In the genomic region with DNA sequence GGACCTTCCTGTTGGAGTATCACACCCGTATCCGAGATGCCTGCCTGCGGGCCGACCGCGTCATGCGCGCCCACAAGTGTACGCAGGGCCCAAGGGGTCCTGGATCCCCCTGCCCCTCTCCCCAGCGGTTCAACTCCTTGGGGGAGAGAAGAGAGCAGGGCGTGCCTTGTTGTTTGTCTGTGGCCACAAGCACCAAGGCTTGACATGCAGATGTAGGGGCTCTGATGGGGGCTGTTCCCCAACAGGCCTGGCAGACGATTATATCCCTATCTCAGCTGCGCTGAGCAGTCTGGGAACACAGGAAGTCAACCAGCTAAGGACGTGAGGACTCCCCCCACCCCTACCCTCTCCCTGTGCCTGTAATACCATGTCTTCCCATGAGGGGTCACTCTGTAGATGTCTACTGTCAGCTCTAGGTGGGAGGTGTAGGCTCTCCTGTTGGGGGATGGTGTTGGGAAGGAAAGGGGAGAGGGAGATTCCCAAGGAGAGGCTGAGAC, we compare ENCODE assay signal across 9 cellular contexts. TPM values are rescaled to one million over a fixed set of nuclear protein-coding genes. Genes with fewer than 3 reads are reported as not detected.
DNase-seq lines count a peak whose midpoint lies in the region; ATAC-seq and TF ChIP-seq lines count a peak whose summit lies in the region.
"Had no signal": no experiment of that assay in that cellular context is flagged by ENCODE, and none has a peak within 500 bp of the region (broad histone marks: within the 10 kb centered on the region; RNA-seq: fewer than 3 reads in every experiment).

No MANE protein-coding gene starts in this region.

- no peak overlapping the region for H4K8ac ChIP-seq in trophoblast cell (ENCODE audit: low read depth, low read length)

- no peak overlapping the region for H4K12ac ChIP-seq in trophoblast cell (ENCODE audit: low read depth, low read length)

- no CpG with 5 or more reads among the region's 14 CpGs for WGBS in trophoblast cell (ENCODE audit: extremely low coverage, insufficient coverage, insufficient read length)

- no peaks in the 10 kb centered on the region for H3K9me3 ChIP-seq in cardiac muscle cell (ENCODE audit: low read depth)
- no peaks in the 10 kb centered on the region for H3K9me3 ChIP-seq in RWPE2 (ENCODE audit: severe bottlenecking)
- H3K9me3 ChIP-seq in trophoblast cell (ENCODE audit: insufficient read depth, low read depth, low read length) = peaks cover 7% of the 10 kb centered on the region

- no peak overlapping the region for H3K4me2 ChIP-seq in trophoblast cell (ENCODE audit: low read length)

- H4K91ac ChIP-seq in trophoblast cell (ENCODE audit: low read depth, low read length) = no peak overlapping the region

- no peak overlapping the region for H2AFZ ChIP-seq in trophoblast cell (ENCODE audit: insufficient read depth, low read length, poor library complexity)

- peaks cover 12% of the 10 kb centered on the region for H3K4me1 Mint-ChIP-seq in type B pancreatic cell (ENCODE audit: unreplicated experiment)

- no peaks in the 10 kb centered on the region for H3K27me3 ChIP-seq in cardiac muscle cell
- H3K27me3 ChIP-seq in RWPE2 (ENCODE audit: insufficient read depth, poor library complexity, severe bottlenecking) = no peaks in the 10 kb centered on the region
- no peaks in the 10 kb centered on the region for H3K27me3 ChIP-seq in trophoblast cell (ENCODE audit: insufficient read depth, low read length)

- H3K36me3 ChIP-seq in cardiac muscle cell (peaks cover 33% of the 10 kb centered on the region), RWPE2 (ENCODE audit: low read depth) (peaks cover 33% of the 10 kb centered on the region), trophoblast cell (ENCODE audit: control insufficient read depth in 1 of 2, insufficient read depth in 2 of 2, low read length in 2 of 2) (peaks cover 47 to 52% of the 10 kb centered on the region in 2 experiments)

- no peak overlapping the region for H3K4me3 ChIP-seq in cardiac muscle cell
- H3K4me3 ChIP-seq in RWPE2 (ENCODE audit: severe bottlenecking) = no peak overlapping the region
- no peak overlapping the region for H3K4me3 ChIP-seq in fibroblast of mammary gland (ENCODE audit: control insufficient read depth, low read depth, low read length)
- no peak overlapping the region for H3K4me3 ChIP-seq in trophoblast cell (ENCODE audit: low read depth, low read length)
- H3K4me3 ChIP-seq: SK-N-MC had no signal

- no peak overlapping the region for H2BK120ac ChIP-seq in trophoblast cell (ENCODE audit: insufficient read depth, low read length, poor library complexity)

- no peak overlapping the region for H2BK12ac ChIP-seq in trophoblast cell (ENCODE audit: low read length)

- H3K27ac ChIP-seq in cardiac muscle cell = no peak overlapping the region
- H3K27ac ChIP-seq in RWPE2 (ENCODE audit: poor library complexity, severe bottlenecking) = no peak overlapping the region
- no peak overlapping the region for H3K27ac ChIP-seq in trophoblast cell (ENCODE audit: low read depth, low read length)

- no peak overlapping the region for H3K9ac ChIP-seq in trophoblast cell (ENCODE audit: low read length)

- no peak overlapping the region for H3K18ac ChIP-seq in trophoblast cell (ENCODE audit: low read length)

- H3K9me3 Mint-ChIP-seq in type B pancreatic cell = no peaks in the 10 kb centered on the region

- H2BK5ac ChIP-seq in trophoblast cell (ENCODE audit: low read depth, low read length, poor library complexity) = no peak overlapping the region

- intact Hi-C loops in Right ventricle myocardium superior (cut with DNase I) = no loop called here

- H3K4ac ChIP-seq in trophoblast cell (ENCODE audit: low read depth, low read length) = no peak overlapping the region

- no peak overlapping the region for H2AK5ac ChIP-seq in trophoblast cell (ENCODE audit: low read length)

- no peak overlapping the region for H3K23ac ChIP-seq in trophoblast cell (ENCODE audit: low read length)

- no peak overlapping the region for H3K14ac ChIP-seq in trophoblast cell (ENCODE audit: low read length)

- H3K27me3 Mint-ChIP-seq in type B pancreatic cell = peaks cover 6% of the 10 kb centered on the region

- H3K27ac Mint-ChIP-seq in type B pancreatic cell = peak overlapping the region; percentile 60

- peak overlapping the region; percentile 47 for H3K4me3 Mint-ChIP-seq in type B pancreatic cell

- peaks cover 2% of the 10 kb centered on the region for H3K79me2 ChIP-seq in trophoblast cell (ENCODE audit: control insufficient read depth, insufficient read depth, low read length, poor library complexity)

- no peaks in the 10 kb centered on the region for H3K4me1 ChIP-seq in cardiac muscle cell (ENCODE audit: low read depth)
- no peaks in the 10 kb centered on the region for H3K4me1 ChIP-seq in RWPE2 (ENCODE audit: insufficient read depth, poor library complexity, severe bottlenecking)
- H3K4me1 ChIP-seq in trophoblast cell (ENCODE audit: control insufficient read depth in 1 of 2, insufficient read depth in 2 of 2, low read length in 2 of 2) = peaks cover 2 to 4% of the 10 kb centered on the region in 2 experiments

- TF ChIP-seq CTCF in cardiac muscle cell (IDR thresholded peaks at IDR 0.05; ENCODE audit: low read depth, low read length) = peak; percentile 65
- TF ChIP-seq CTCF in RWPE2 (IDR thresholded peaks at IDR 0.05; ENCODE audit: poor library complexity, severe bottlenecking) = peak; percentile 31
- TF ChIP-seq CTCF in fibroblast of mammary gland (conservative IDR thresholded peaks at IDR 0.05; ENCODE audit: control insufficient read depth, insufficient read depth, low read depth, low read length) = peak; percentile 48
- TF ChIP-seq CTCF in type B pancreatic cell (conservative IDR thresholded peaks at IDR 0.05) = peak; percentile 71

- no peaks in the 10 kb centered on the region for H3K79me1 ChIP-seq in trophoblast cell (ENCODE audit: low read length)

- ATAC-seq in Right ventricle myocardium superior (ENCODE audit: poor library complexity) (no peak), RWPE2 (ENCODE audit: low read depth) (peak; percentile 3)

- peaks cover 30% of the 10 kb centered on the region for H3K36me3 Mint-ChIP-seq in type B pancreatic cell

- DNase-seq in cardiac muscle cell (ENCODE audit: low read depth in 1 of 2, low spot score in 1 of 2) (peak in 1 of 2 donors; percentile 37), Right ventricle myocardium superior (no peak), RWPE2 (ENCODE audit: low spot score) (no peak), fibroblast of mammary gland (ENCODE audit: low read depth) (no peak), type B pancreatic cell (ENCODE audit: extremely low spot score, unreplicated experiment) (no peak), SHP77 treated with DMSO at 0.1 percent for 48 hours (lab: John Stamatoyannopoulos, UW) (no peak), nucleus accumbens (lab: John Stamatoyannopoulos, UW) (no peak), trophoblast cell (no peak)

RNA-seq across cellular contexts. Expression of a gene that starts 6.8 kb away (rescaled TPM):
- total RNA-seq in cardiac muscle cell (974 and 1,709 TPM in 2 replicates), Right ventricle myocardium superior (288 TPM), type B pancreatic cell (ENCODE audit: low replicate concordance) (947 and 981 TPM in 2 replicates)
- polyA plus RNA-seq in cardiac muscle cell = 1,641 and 2,660 TPM in 2 replicates
- polyA plus RNA-seq in trophoblast cell (2013) = 1,240 and 1,283 TPM in 2 replicates

RNA-seq across cellular contexts. Expression of a gene that starts 9.1 kb away (rescaled TPM):
- total RNA-seq in cardiac muscle cell (74.3 and 88.9 TPM in 2 replicates), Right ventricle myocardium superior (30.7 TPM), type B pancreatic cell (ENCODE audit: low replicate concordance) (67.9 and 72.4 TPM in 2 replicates)
- polyA plus RNA-seq in cardiac muscle cell = 80.3 and 82.7 TPM in 2 replicates
- 47.4 and 48.0 TPM in 2 replicates for polyA plus RNA-seq in trophoblast cell (2013)

RNA-seq across cellular contexts. Expression of a gene that starts 17.4 kb away (rescaled TPM):
- total RNA-seq in cardiac muscle cell (5.9 and 6.0 TPM in 2 replicates), Right ventricle myocardium superior (not detected), type B pancreatic cell (ENCODE audit: low replicate concordance) (0.76 and 4.2 TPM in 2 replicates)
- 13.2 and 21.4 TPM in 2 replicates for polyA plus RNA-seq in cardiac muscle cell
- 0.22 and 0.27 TPM in 2 replicates for polyA plus RNA-seq in trophoblast cell (2013)

RNA-seq across cellular contexts. Expression of a gene that starts 21.5 kb away (rescaled TPM):
- total RNA-seq in cardiac muscle cell (138 and 161 TPM in 2 replicates), Right ventricle myocardium superior (80.0 TPM), type B pancreatic cell (ENCODE audit: low replicate concordance) (5.5 and 24.5 TPM in 2 replicates)
- polyA plus RNA-seq in cardiac muscle cell = 216 and 267 TPM in 2 replicates
- polyA plus RNA-seq in trophoblast cell (2013) = 122 and 127 TPM in 2 replicates

RNA-seq across cellular contexts. Expression of a gene that starts 28.5 kb away (rescaled TPM):
- not detected in 2 replicates for total RNA-seq in cardiac muscle cell
- 0.60 TPM in 1 of 2 replicates, not detected in the other for polyA plus RNA-seq in cardiac muscle cell
- 0.73 TPM for total RNA-seq in Right ventricle myocardium superior
- not detected in 2 replicates for total RNA-seq in type B pancreatic cell (ENCODE audit: low replicate concordance)
- polyA plus RNA-seq in trophoblast cell (2013) = 0.05 TPM in 1 of 2 replicates, not detected in the other
